8 cellular contexts compared by ENCODE assay signal in the genomic region with DNA sequence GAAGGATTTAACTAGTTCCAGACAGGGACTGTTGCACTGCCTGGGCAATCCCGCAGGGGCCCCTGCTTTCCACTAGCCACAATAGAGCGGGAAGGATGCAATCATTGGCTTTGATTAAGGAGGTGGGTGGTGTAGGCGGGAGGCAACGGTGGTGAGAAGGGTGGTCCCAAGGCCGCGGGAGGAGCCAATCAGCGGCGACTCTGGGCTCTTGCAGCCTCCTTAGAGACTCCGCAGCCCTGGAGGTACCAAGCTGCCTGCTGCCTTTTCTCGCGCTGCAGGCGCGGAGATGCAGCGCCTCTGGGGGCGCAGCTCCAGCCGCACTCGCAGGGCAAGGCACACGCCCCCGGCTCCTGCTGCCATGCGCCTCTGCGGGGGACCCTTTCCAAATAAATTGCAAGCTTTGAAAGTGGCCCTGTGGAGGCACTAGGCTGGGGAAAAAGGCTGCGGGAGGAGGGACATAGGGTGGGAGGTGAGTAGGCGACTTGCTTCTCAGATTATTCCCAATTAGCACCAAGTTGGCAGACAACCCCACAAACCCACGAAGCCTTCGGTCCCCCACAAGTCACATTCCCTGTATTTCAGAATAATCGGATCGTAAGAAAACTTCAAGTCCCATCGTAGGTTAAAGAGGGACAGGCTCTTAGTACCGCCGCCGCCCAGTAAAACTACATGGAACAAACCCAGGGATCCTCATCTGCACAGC. TPM values are rescaled to one million over a fixed set of nuclear protein-coding genes. Genes with fewer than 3 reads are reported as not detected.
A peak's percentile ranks its signal among the peaks of the same experiment; 100 is the strongest.
DNase-seq lines count a peak whose midpoint lies in the region; ATAC-seq and TF ChIP-seq lines count a peak whose summit lies in the region.

No MANE protein-coding gene starts in this region.

- H3K27ac Mint-ChIP-seq in CD8-positive, alpha-beta memory T cell = no peak overlapping the region

- H3K9ac ChIP-seq in HUES6 (ENCODE audit: low read length) = no peak overlapping the region

- H3K27ac ChIP-seq in CD8-positive, alpha-beta memory T cell (ENCODE audit: low read depth, low read length) = no peak overlapping the region
- no peak overlapping the region for H3K27ac ChIP-seq in HUES6 (ENCODE audit: low read depth, low read length)
- H3K27ac ChIP-seq in left lung = no peak overlapping the region

- H3K4me3 Mint-ChIP-seq in CD8-positive, alpha-beta memory T cell = peak overlapping the region in 6 of 7 donors; percentile 30 to 81 (median 72)
- H3K4me3 Mint-ChIP-seq in activated T-cell treated with anti-CD3 and anti-CD28 coated beads, Interleukin-2, amount 50 U/mL, for 4 hours = peak overlapping the region; percentile 49

- intact Hi-C loops in left lung (cut with DNase I) = no loop called here

- no peak overlapping the region for H3K4me3 ChIP-seq in CD8-positive, alpha-beta memory T cell (ENCODE audit: low read length)
- H3K4me3 ChIP-seq in HUES6 (ENCODE audit: low read depth, low read length) (peak overlapping the region; percentile 65), kidney epithelial cell (ENCODE audit: low read depth, low read length) (no peak overlapping the region), left lung (no peak overlapping the region)

- peaks cover 8% of the 10 kb centered on the region for H3K4me1 ChIP-seq in CD8-positive, alpha-beta memory T cell (ENCODE audit: insufficient read depth, low read length)
- peaks cover 11% of the 10 kb centered on the region for H3K4me1 ChIP-seq in HUES6 (ENCODE audit: control insufficient read depth, insufficient read depth, low read length)
- peaks cover 0 to 21% of the 10 kb centered on the region in 2 donors for H3K4me1 ChIP-seq in left lung

- H3K9me3 Mint-ChIP-seq in CD8-positive, alpha-beta memory T cell = peaks cover 0 to 6% (median 0%) of the 10 kb centered on the region in 5 donors
- peaks cover 4% of the 10 kb centered on the region for H3K9me3 Mint-ChIP-seq in activated T-cell treated with anti-CD3 and anti-CD28 coated beads, Interleukin-2, amount 50 U/mL, for 4 hours

- peaks cover 32 to 46% of the 10 kb centered on the region in 2 donors for H3K27me3 Mint-ChIP-seq in CD8-positive, alpha-beta memory T cell
- H3K27me3 Mint-ChIP-seq in activated T-cell treated with anti-CD3 and anti-CD28 coated beads, Interleukin-2, amount 50 U/mL, for 4 hours (ENCODE audit: low read depth) = peaks cover 48% of the 10 kb centered on the region

- no peaks in the 10 kb centered on the region for H3K36me3 ChIP-seq in CD8-positive, alpha-beta memory T cell (ENCODE audit: insufficient read depth, low read length)
- no peaks in the 10 kb centered on the region for H3K36me3 ChIP-seq in HUES6 (ENCODE audit: control insufficient read depth, insufficient read depth, low read length)
- H3K36me3 ChIP-seq in kidney epithelial cell (ENCODE audit: control insufficient read depth, insufficient read depth, low read length) = no peaks in the 10 kb centered on the region
- no peaks in the 10 kb centered on the region for H3K36me3 ChIP-seq in left lung

- H3K27me3 ChIP-seq in CD8-positive, alpha-beta memory T cell (ENCODE audit: insufficient read depth, low read length, poor library complexity, severe bottlenecking) = peaks cover 40% of the 10 kb centered on the region
- H3K27me3 ChIP-seq in HUES6 (ENCODE audit: control insufficient read depth, insufficient read depth, low read length) = peaks cover 97% of the 10 kb centered on the region
- H3K27me3 ChIP-seq in kidney epithelial cell (ENCODE audit: control insufficient read depth, insufficient read depth, low read length) = peaks cover 53% of the 10 kb centered on the region
- H3K27me3 ChIP-seq in left lung = peaks cover 38 to 99% of the 10 kb centered on the region in 2 donors

- POLR2A ChIA-PET in CD8-positive, alpha-beta memory T cell (lab: Charles Lee) = no interaction called here

- ATAC-seq in activated T-cell treated with anti-CD3 and anti-CD28 coated beads, Interleukin-2, amount 50 U/mL, for 4 hours = peak; percentile 15 to 31
- ATAC-seq in left lung (no peak), HG03354 (IDR thresholded peaks at IDR 0.05; ENCODE audit: poor library complexity, severe bottlenecking, unreplicated experiment) (no peak)

- H3K36me3 Mint-ChIP-seq in CD8-positive, alpha-beta memory T cell = peaks cover 0 to 4% (median 0%) of the 10 kb centered on the region in 3 donors
- H3K36me3 Mint-ChIP-seq in activated T-cell treated with anti-CD3 and anti-CD28 coated beads, Interleukin-2, amount 50 U/mL, for 4 hours (ENCODE audit: insufficient read depth) = no peaks in the 10 kb centered on the region

- DNase-seq in CD8-positive, alpha-beta memory T cell = no peak
- no peak for DNase-seq in activated T-cell treated with anti-CD3 and anti-CD28 coated beads, Interleukin-2, amount 50 U/mL, for 4 hours
- DNase-seq in kidney epithelial cell (ENCODE audit: low read depth) (no peak), A172 (ENCODE audit: low spot score) (no peak), left lung (no peak)
- DNase-seq in activated effector memory CD4-positive, alpha-beta T cell treated with Interleukin-2 at 50 U/mL for 16 hours = no peak

- H3K9me3 ChIP-seq in CD8-positive, alpha-beta memory T cell (ENCODE audit: low read length) = no peaks in the 10 kb centered on the region
- H3K9me3 ChIP-seq in HUES6 (ENCODE audit: control insufficient read depth, insufficient read depth, low read depth, low read length) = peaks cover 5% of the 10 kb centered on the region; the same call in 1 of the 2 replicates
- H3K9me3 ChIP-seq in left lung = no peaks in the 10 kb centered on the region

- H3K4me1 Mint-ChIP-seq in CD8-positive, alpha-beta memory T cell = peaks cover 17 to 31% (median 20%) of the 10 kb centered on the region in 3 donors
- peaks cover 22% of the 10 kb centered on the region for H3K4me1 Mint-ChIP-seq in activated T-cell treated with anti-CD3 and anti-CD28 coated beads, Interleukin-2, amount 50 U/mL, for 4 hours (ENCODE audit: low read depth)

- CTCF ChIA-PET in CD8-positive, alpha-beta memory T cell (lab: Charles Lee) = no interaction called here

- peak; percentile 20 for TF ChIP-seq CTCF in kidney epithelial cell (IDR thresholded peaks at IDR 0.05; ENCODE audit: insufficient read depth, low read length, poor library complexity, severe bottlenecking)
- TF ChIP-seq CTCF in left lung (IDR thresholded peaks at IDR 0.05) = no peak

RNA-seq across cellular contexts. Expression of a gene that starts 0.9 kb away (rescaled TPM):
- total RNA-seq in CD8-positive, alpha-beta memory T cell = not detected
- polyA plus RNA-seq in CD8-positive, alpha-beta memory T cell = not detected
- under 1 TPM in 1 of 3 donors, not detected in 2; 0.10 TPM for total RNA-seq in activated T-cell treated with anti-CD3 and anti-CD28 coated beads, Interleukin-2, amount 50 U/mL, for 4 hours
- total RNA-seq in kidney epithelial cell = under 0.01 TPM in 1 of 2 replicates, not detected in the other
- not detected in 2 replicates for total RNA-seq in A172 (2014; rRNA removed; shearing (Covaris generic))
- total RNA-seq in left lung = under 1 TPM; 0.08 to 0.09 TPM

Comparison
In these comparisons a context has a peak if more than half of its experiments do, and no peak if none do; other contexts are left out.
1. ATAC-seq: peak in activated T-cell treated with anti-CD3 and anti-CD28 coated beads, Interleukin-2, amount 50 U/mL, for 4 hours (2 of 2); none in left lung (single experiment) and HG03354 (single experiment).